Comparison of ENCODE assay signal across 10 cellular contexts in genomic region chr4:915041-915474, GRCh38. TPM values are rescaled to one million over a fixed set of nuclear protein-coding genes. Genes with fewer than 3 reads are reported as not detected.
DNase-seq lines count a peak whose midpoint lies in the region; ATAC-seq, FAIRE-seq and TF ChIP-seq lines count a peak whose summit lies in the region.
"Had no signal": no experiment of that assay in that cellular context is flagged by ENCODE, and none has a peak within 500 bp of the region (broad histone marks: within the 10 kb centered on the region; RNA-seq: fewer than 3 reads in every experiment).

No MANE protein-coding gene starts in this region.

- peak overlapping the region; percentile 39 for H3K27ac Mint-ChIP-seq in T-helper 1 cell treated with Interleukin-12 subunit alpha and Interleukin-12 subunit beta and Interleukin-4 antibody, amounts not matched to agents 30 μg/mL and 1 μg/mL, for 36 hours

- no peak for FAIRE-seq in small intestine (lab: Jason Lieb, UNC)

- no peak overlapping the region for H2AFZ ChIP-seq in fibroblast of lung (ENCODE audit: low read length)

- DNase-seq in T-helper 1 cell (no peak), OCI-M1 (lab: John Stamatoyannopoulos, UW) (peak; percentile 42), fibroblast of lung (ENCODE audit: low read depth in 2 of 2) (no peak), sigmoid colon (peak; percentile 42), testis (no peak), small intestine (no peak)

- no peaks in the 10 kb centered on the region for H3K4me1 ChIP-seq in fibroblast of lung (ENCODE audit: control insufficient read depth, extremely low read depth, insufficient read depth, low read length)
- peaks cover 0 to 7% (median 2%) of the 10 kb centered on the region in 4 donors for H3K4me1 ChIP-seq in sigmoid colon
- H3K4me1 ChIP-seq in testis = peaks cover 23% of the 10 kb centered on the region
- no peaks in the 10 kb centered on the region for H3K4me1 ChIP-seq in small intestine (ENCODE audit: control insufficient read depth in 2 of 2, insufficient read depth in 1 of 2, low read depth in 1 of 2, low read length in 1 of 2)

- TF ChIP-seq CTCF in fibroblast of lung (conservative IDR thresholded peaks at IDR 0.05 in 1 of 2, IDR thresholded peaks at IDR 0.05 in 1 of 2; ENCODE audit: low read depth in 1 of 2, low read length in 2 of 2) = no peak
- TF ChIP-seq CTCF in sigmoid colon (IDR thresholded peaks at IDR 0.05) = no peak
- TF ChIP-seq CTCF in testis (IDR thresholded peaks at IDR 0.05) = no peak

- no peak for TF ChIP-seq EP300 in sigmoid colon (IDR thresholded peaks at IDR 0.05)

- no peaks in the 10 kb centered on the region for H3K27me3 Mint-ChIP-seq in T-helper 1 cell treated with Interleukin-12 subunit alpha and Interleukin-12 subunit beta and Interleukin-4 antibody, amounts not matched to agents 30 μg/mL and 1 μg/mL, for 36 hours (ENCODE audit: low read depth)

- no peak overlapping the region for H3K27ac ChIP-seq in fibroblast of lung (ENCODE audit: insufficient read depth, low read length)
- H3K27ac ChIP-seq in sigmoid colon = no peak overlapping the region
- peak overlapping the region in 1 of 2 donors; percentile 43 for H3K27ac ChIP-seq in testis
- H3K27ac ChIP-seq in small intestine (ENCODE audit: low read depth in 1 of 2, low read length in 1 of 2) = peak overlapping the region in 1 of 2 donors; percentile 55
- H3K27ac ChIP-seq: 22Rv1, cardiac muscle cell had no signal

- H3K4me1 Mint-ChIP-seq in T-helper 1 cell treated with Interleukin-12 subunit alpha and Interleukin-12 subunit beta and Interleukin-4 antibody, amounts not matched to agents 30 μg/mL and 1 μg/mL, for 36 hours (ENCODE audit: low read depth) = peaks cover 25% of the 10 kb centered on the region

- ATAC-seq in GM19351 (IDR thresholded peaks at IDR 0.05; ENCODE audit: unreplicated experiment) = no peak

- WGBS in sigmoid colon, 2 donors = 60 to 88% methylated on average over 20 of the region's 20 CpGs
- 64 to 65% methylated on average over 16 to 20 of the region's 20 CpGs for WGBS in testis, 2 donors
- 71 to 88% (median 81%) methylated on average over 20 of the region's 20 CpGs for WGBS in small intestine, 3 donors

- H3K4me3 ChIP-seq in fibroblast of lung (replicated peaks in 1 of 4; ENCODE audit: control extremely low read depth in 1 of 4, insufficient read depth in 1 of 4, low read depth in 3 of 4, low read length in 4 of 4) (no peak overlapping the region), sigmoid colon (no peak overlapping the region), testis (peak overlapping the region in 1 of 2 donors; percentile 34), small intestine (ENCODE audit: low read depth in 1 of 2, low read length in 2 of 2) (no peak overlapping the region)
- H3K4me3 ChIP-seq: cardiac muscle cell had no signal

- H3K36me3 Mint-ChIP-seq in T-helper 1 cell treated with Interleukin-12 subunit alpha and Interleukin-12 subunit beta and Interleukin-4 antibody, amounts not matched to agents 30 μg/mL and 1 μg/mL, for 36 hours (ENCODE audit: low read depth) = peaks cover 22% of the 10 kb centered on the region

- H4K20me1 ChIP-seq in fibroblast of lung (ENCODE audit: control insufficient read depth, extremely low read depth, insufficient read depth, low read length) = no peaks in the 10 kb centered on the region

- H3K36me3 ChIP-seq in fibroblast of lung (ENCODE audit: control insufficient read depth, insufficient read depth, low read length) = peaks cover 4% of the 10 kb centered on the region
- peaks cover 9 to 33% (median 14%) of the 10 kb centered on the region in 4 donors for H3K36me3 ChIP-seq in sigmoid colon
- no peaks in the 10 kb centered on the region for H3K36me3 ChIP-seq in testis (ENCODE audit: low read depth, missing control alignments)
- H3K36me3 ChIP-seq in small intestine (ENCODE audit: control insufficient read depth in 2 of 2, insufficient read depth in 2 of 2, low read length in 2 of 2) = peaks cover 8 to 11% of the 10 kb centered on the region in 2 donors
- H3K36me3 ChIP-seq: cardiac muscle cell had no signal

- H3K4me2 ChIP-seq in fibroblast of lung (ENCODE audit: extremely low read depth, insufficient read depth, low read length) = peak overlapping the region; percentile 15

- H3K27me3 ChIP-seq in fibroblast of lung (ENCODE audit: control insufficient read depth, insufficient read depth, low read length) = no peaks in the 10 kb centered on the region
- H3K27me3 ChIP-seq in sigmoid colon = no peaks in the 10 kb centered on the region
- H3K27me3 ChIP-seq in testis = no peaks in the 10 kb centered on the region
- H3K27me3 ChIP-seq in small intestine (ENCODE audit: control insufficient read depth in 2 of 2, insufficient read depth in 2 of 2, low read length in 2 of 2) = no peaks in the 10 kb centered on the region
- H3K27me3 ChIP-seq: cardiac muscle cell had no signal

- intact Hi-C loops in sigmoid colon (cut with DNase I) (no loop called here), testis (cut with DNase I; ENCODE audit: low total_unique reads) (no loop called here)

- TF ChIP-seq POLR2A in sigmoid colon (IDR thresholded peaks at IDR 0.05) = no peak
- TF ChIP-seq POLR2A in testis (IDR thresholded peaks at IDR 0.05) = no peak

- H3K9me3 Mint-ChIP-seq in T-helper 1 cell treated with Interleukin-12 subunit alpha and Interleukin-12 subunit beta and Interleukin-4 antibody, amounts not matched to agents 30 μg/mL and 1 μg/mL, for 36 hours = no peaks in the 10 kb centered on the region

- peak overlapping the region; percentile 45 for H3K4me3 Mint-ChIP-seq in T-helper 1 cell treated with Interleukin-12 subunit alpha and Interleukin-12 subunit beta and Interleukin-4 antibody, amounts not matched to agents 30 μg/mL and 1 μg/mL, for 36 hours

- no peak overlapping the region for H3K9ac ChIP-seq in fibroblast of lung (ENCODE audit: insufficient read depth, low read length)

- H3K79me2 ChIP-seq in fibroblast of lung (ENCODE audit: control insufficient read depth, insufficient read depth, low read length) = peaks cover 50% of the 10 kb centered on the region

- H3K9me3 ChIP-seq in fibroblast of lung (ENCODE audit: control insufficient read depth, insufficient read depth, low read depth, low read length) (no peaks in the 10 kb centered on the region), sigmoid colon (no peaks in the 10 kb centered on the region), testis (no peaks in the 10 kb centered on the region), small intestine (ENCODE audit: control insufficient read depth, low read depth) (no peaks in the 10 kb centered on the region)

RNA-seq across cellular contexts. Expression of gene GAK, which starts 17.1 kb away (rescaled TPM):
- total RNA-seq in fibroblast of lung (37.2 and 48.2 TPM in 2 replicates), sigmoid colon (100 to 1,000 TPM in 1 of 4 donors, 10 to 100 TPM in 3; 40.8 to 494 (median 60.4) TPM), testis (100 to 1,000 TPM; 226 to 229 TPM)
- polyA plus RNA-seq in fibroblast of lung (10.1 and 13.9 TPM in 2 replicates), sigmoid colon (100 to 1,000 TPM; 124 to 276 (median 150) TPM), testis (ENCODE audit: insufficient read depth, low read depth, low replicate concordance) (130 TPM), small intestine (100 to 1,000 TPM; 173 to 463 (median 287) TPM)
- 29.8 and 41.7 TPM in 2 replicates for polyA plus RNA-seq in fibroblast of lung (2012)
- 19.9 and 26.7 TPM in 2 replicates for polyA minus RNA-seq in fibroblast of lung (ENCODE audit: low replicate concordance)

RNA-seq across cellular contexts. Expression of gene TMEM175, which starts 17.2 kb away (rescaled TPM):
- total RNA-seq in fibroblast of lung (10.3 and 16.3 TPM in 2 replicates), sigmoid colon (10 to 100 TPM; 19.3 to 42.6 (median 32.6) TPM), testis (10 to 100 TPM; 69.2 to 88.2 TPM)
- polyA plus RNA-seq in fibroblast of lung (23.9 and 29.2 TPM in 2 replicates), sigmoid colon (10 to 100 TPM in 2 of 3 donors, 1 to 10 TPM in 1; 4.6 to 34.5 (median 12.6) TPM), testis (ENCODE audit: insufficient read depth, low read depth, low replicate concordance) (50.5 TPM), small intestine (10 to 100 TPM; 23.1 to 29.5 (median 25.4) TPM)
- 21.8 and 28.7 TPM in 2 replicates for polyA plus RNA-seq in fibroblast of lung (2012)
- 47.0 and 77.0 TPM in 2 replicates for polyA minus RNA-seq in fibroblast of lung (ENCODE audit: low replicate concordance)

RNA-seq across cellular contexts. Expression of gene DGKQ, which starts 58.3 kb away (rescaled TPM):
- total RNA-seq in fibroblast of lung (11.0 and 13.2 TPM in 2 replicates), sigmoid colon (1 to 10 TPM; 3.5 to 8.9 (median 5.1) TPM), testis (10 to 100 TPM; 20.7 to 22.7 TPM)
- polyA plus RNA-seq in fibroblast of lung (2.1 and 3.0 TPM in 2 replicates), sigmoid colon (10 to 100 TPM; 19.8 to 26.2 (median 23.6) TPM), testis (ENCODE audit: insufficient read depth, low read depth, low replicate concordance) (10.8 TPM), small intestine (10 to 100 TPM; 18.9 to 42.3 (median 31.6) TPM)
- polyA plus RNA-seq in fibroblast of lung (2012) = 4.5 and 7.1 TPM in 2 replicates
- polyA minus RNA-seq in fibroblast of lung (ENCODE audit: low replicate concordance) = 3.7 and 4.3 TPM in 2 replicates

Comparison
In these comparisons a context has a peak if more than half of its experiments do, and no peak if none do; other contexts are left out.
1. DNase-seq: peak in OCI-M1 (single experiment) and sigmoid colon (single experiment); none in T-helper 1 cell (0 of 5), fibroblast of lung (0 of 2), testis (single experiment) and small intestine (single experiment).